In the genomic region with DNA sequence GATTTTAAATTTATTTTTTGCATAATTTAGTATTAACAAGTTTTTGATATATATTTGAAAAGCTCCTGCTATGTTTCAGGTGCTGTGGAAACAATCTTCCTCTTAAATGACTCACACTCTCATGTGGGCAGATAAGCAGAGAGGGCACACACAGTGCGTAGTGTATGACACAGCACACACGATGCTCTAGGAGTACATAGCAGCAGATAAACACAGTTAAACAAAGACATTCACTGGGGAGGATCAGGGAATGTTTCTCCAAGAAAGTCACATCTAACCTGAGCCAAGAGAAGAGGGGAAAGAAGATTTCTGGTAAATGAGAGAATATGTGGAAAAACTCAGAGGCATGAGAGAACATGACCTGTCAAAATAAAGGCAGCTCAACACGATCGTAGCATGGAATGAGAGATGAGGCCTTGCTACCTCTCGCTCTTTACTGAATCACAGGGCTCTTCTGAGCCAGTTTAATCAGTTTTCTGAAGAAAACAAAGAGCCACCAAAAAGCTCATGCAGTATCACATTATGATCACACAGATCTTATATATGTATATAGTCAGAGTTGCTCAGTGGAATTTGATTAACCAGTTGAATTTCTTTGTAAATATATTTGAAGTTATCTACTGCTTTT, we compare ENCODE assay signal across 1 cellular context.
TF ChIP-seq lines count a peak whose summit lies in the region.

No MANE protein-coding gene starts in this region.

TF ChIP-seq in HepG2, 621 proteins besides CTCF, POLR2A, EP300 and RAD21 (continued from another document):
- TF ChIP-seq ZNF407 (CRISPR knock-in tag; IDR thresholded peaks at IDR 0.05; ENCODE audit: not compliant biosample characterization) (no peak), ZKSCAN5 (CRISPR knock-in tag; IDR thresholded peaks at IDR 0.05) (no peak), BORCS8-MEF2B (CRISPR knock-in tag; IDR thresholded peaks at IDR 0.05) (no peak)
